Comparison of ENCODE assay signal across 8 cellular contexts in the genomic region with DNA sequence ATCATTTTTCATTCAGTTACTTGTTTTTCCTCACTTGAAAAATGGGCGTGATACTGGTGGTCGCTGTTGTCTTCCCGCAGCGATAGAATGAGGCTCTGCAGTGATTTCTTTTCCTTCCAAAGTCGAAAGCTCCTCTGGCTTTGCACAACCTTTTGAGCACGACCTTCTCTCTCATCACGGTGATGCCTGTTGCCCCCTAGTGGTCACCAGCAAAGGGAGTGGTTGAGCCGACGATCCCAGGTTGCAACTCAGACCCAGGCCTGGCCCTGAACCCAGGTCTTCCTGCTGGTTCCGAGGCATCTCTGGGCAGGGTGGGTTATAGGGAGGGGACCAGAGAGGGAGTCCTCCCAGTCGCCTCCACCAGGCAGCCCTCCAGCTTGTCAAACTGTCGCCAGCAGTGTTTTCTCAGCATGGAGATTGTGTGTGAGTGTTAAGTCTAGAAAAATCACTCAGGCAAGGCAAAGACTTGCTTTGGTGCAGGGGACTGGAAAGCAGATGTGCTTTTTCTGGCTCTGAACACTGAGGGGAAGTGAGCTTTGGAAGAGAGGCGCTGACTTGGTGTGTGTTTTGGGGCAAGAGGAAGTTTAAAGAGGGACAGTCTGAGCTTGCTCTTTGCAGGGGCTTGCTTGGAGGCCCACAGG.
DNase-seq lines count a peak whose midpoint lies in the region; ATAC-seq and TF ChIP-seq lines count a peak whose summit lies in the region.

No MANE protein-coding gene starts in this region.

- no peak overlapping the region for H3K9ac ChIP-seq in Loucy (ENCODE audit: low read depth, low read length, poor library complexity, severe bottlenecking)

- no peak overlapping the region for H3K4me2 ChIP-seq in Loucy (ENCODE audit: low read depth, low read length, poor library complexity, severe bottlenecking)
- H3K4me2 ChIP-seq in hepatocyte = peak overlapping the region; percentile 88

- H3K9me2 ChIP-seq in Loucy (replicated peaks; ENCODE audit: low read depth, low read length) (no peaks in the 10 kb centered on the region), hepatocyte (replicated peaks; ENCODE audit: insufficient read depth) (no peaks in the 10 kb centered on the region)

- in situ Hi-C loops in G401 (cut with HindIII; ENCODE audit: low sequenced_read_pairs) = no loop called here

- H3K4me1 ChIP-seq in Loucy (ENCODE audit: insufficient read depth, low read length, poor library complexity, severe bottlenecking) = no peaks in the 10 kb centered on the region
- no peaks in the 10 kb centered on the region for H3K4me1 ChIP-seq in hepatocyte (ENCODE audit: insufficient read depth)

- peaks cover 33 to 35% of the 10 kb centered on the region in 2 donors for H3K27me3 Mint-ChIP-seq in T-cell

- 13% methylated on average over 13 of the region's 13 CpGs for WGBS in hepatocyte (ENCODE audit: low lambda C conversion rate, missing lambda C conversion rate)

- peaks cover 0 to 6% (median 4%) of the 10 kb centered on the region in 3 donors for H3K4me1 Mint-ChIP-seq in T-cell

- peak overlapping the region in 1 of 3 donors; percentile 42 for H3K4me3 Mint-ChIP-seq in T-cell

- H4K20me1 ChIP-seq in Loucy (ENCODE audit: insufficient read depth, low read length, poor library complexity, severe bottlenecking) = no peaks in the 10 kb centered on the region
- H4K20me1 ChIP-seq in hepatocyte (ENCODE audit: insufficient read depth, poor library complexity, severe bottlenecking) = no peaks in the 10 kb centered on the region

- H3F3A ChIP-seq in Loucy (ENCODE audit: low read depth) = no peaks in the 10 kb centered on the region

- H3K79me2 ChIP-seq in Loucy (ENCODE audit: insufficient read depth, low read length) (no peaks in the 10 kb centered on the region), hepatocyte (no peaks in the 10 kb centered on the region)

- POLR2A ChIA-PET in T-cell (lab: Charles Lee) = no interaction called here

- no peaks in the 10 kb centered on the region for H3K36me3 Mint-ChIP-seq in T-cell

- H3K9me3 ChIP-seq in Loucy (ENCODE audit: insufficient read depth, low read depth, low read length) (no peaks in the 10 kb centered on the region), hepatocyte (ENCODE audit: low read depth) (no peaks in the 10 kb centered on the region)

- H3K27ac ChIP-seq in hepatocyte = no peak overlapping the region

- H3K9me3 Mint-ChIP-seq in T-cell = peaks cover 0 to 3% (median 0%) of the 10 kb centered on the region in 3 donors

- peak; percentile 91 for TF ChIP-seq CTCF in Loucy (conservative IDR thresholded peaks at IDR 0.05; ENCODE audit: low read length)
- peak; percentile 88 for TF ChIP-seq CTCF in hepatocyte (IDR thresholded peaks at IDR 0.05; ENCODE audit: poor library complexity)

- no peaks in the 10 kb centered on the region for H3K27me3 ChIP-seq in Loucy (ENCODE audit: insufficient read depth, low read length, poor library complexity, severe bottlenecking)
- peaks cover 18% of the 10 kb centered on the region for H3K27me3 ChIP-seq in hepatocyte

- H3K27ac Mint-ChIP-seq in T-cell = no peak overlapping the region

- H3K36me3 ChIP-seq in Loucy (ENCODE audit: insufficient read depth, low read length) (no peaks in the 10 kb centered on the region), hepatocyte (replicated peaks; ENCODE audit: insufficient read depth, low read depth) (no peaks in the 10 kb centered on the region)

- H3K4me3 ChIP-seq in Loucy (ENCODE audit: low read length, poor library complexity, severe bottlenecking) (no peak overlapping the region), hepatocyte (peak overlapping the region; percentile 8)

- ATAC-seq in T-cell (replicated peaks in 1 of 4) (peak; percentile 40 to 61 (median 58)), sciatic nerve (peak; percentile 84), GM19035 (IDR thresholded peaks at IDR 0.05; ENCODE audit: unreplicated experiment) (no peak), GM21423 (IDR thresholded peaks at IDR 0.05; ENCODE audit: unreplicated experiment) (no peak)

- CTCF ChIA-PET in T-cell (lab: Charles Lee) = no interaction called here

- H2AFZ ChIP-seq in Loucy (ENCODE audit: low read length) (no peak overlapping the region), hepatocyte (peak overlapping the region; percentile 3)

- peak; percentile 69 for DNase-seq in G401 (ENCODE audit: low spot score)
- peak in 31 of 34 experiments; percentile 8 to 56 (median 31) for DNase-seq in T-cell
- DNase-seq in anterior cingulate cortex (lab: John Stamatoyannopoulos, UW) = peak in 34 of 58 donors; percentile 6 to 65 (median 23)
- DNase-seq in hepatocyte (ENCODE audit: low spot score) = peak; percentile 83
- DNase-seq in sciatic nerve (ENCODE audit: low spot score) = peak; percentile 82

- intact Hi-C loops in sciatic nerve (cut with DNase I) = no loop called here

Comparison
In these comparisons a context has a peak if more than half of its experiments do, and no peak if none do; other contexts are left out.
1. DNase-seq: peak in every context shown above with its lines; median percentile 83 in hepatocyte; 82 in sciatic nerve; 69 in G401; 31 in T-cell; 23 in anterior cingulate cortex.
2. ATAC-seq: peak in T-cell (4 of 4) and sciatic nerve (single experiment); none in GM19035 (single experiment) and GM21423 (single experiment).